1 cellular context compared by ENCODE assay signal in the genomic region with DNA sequence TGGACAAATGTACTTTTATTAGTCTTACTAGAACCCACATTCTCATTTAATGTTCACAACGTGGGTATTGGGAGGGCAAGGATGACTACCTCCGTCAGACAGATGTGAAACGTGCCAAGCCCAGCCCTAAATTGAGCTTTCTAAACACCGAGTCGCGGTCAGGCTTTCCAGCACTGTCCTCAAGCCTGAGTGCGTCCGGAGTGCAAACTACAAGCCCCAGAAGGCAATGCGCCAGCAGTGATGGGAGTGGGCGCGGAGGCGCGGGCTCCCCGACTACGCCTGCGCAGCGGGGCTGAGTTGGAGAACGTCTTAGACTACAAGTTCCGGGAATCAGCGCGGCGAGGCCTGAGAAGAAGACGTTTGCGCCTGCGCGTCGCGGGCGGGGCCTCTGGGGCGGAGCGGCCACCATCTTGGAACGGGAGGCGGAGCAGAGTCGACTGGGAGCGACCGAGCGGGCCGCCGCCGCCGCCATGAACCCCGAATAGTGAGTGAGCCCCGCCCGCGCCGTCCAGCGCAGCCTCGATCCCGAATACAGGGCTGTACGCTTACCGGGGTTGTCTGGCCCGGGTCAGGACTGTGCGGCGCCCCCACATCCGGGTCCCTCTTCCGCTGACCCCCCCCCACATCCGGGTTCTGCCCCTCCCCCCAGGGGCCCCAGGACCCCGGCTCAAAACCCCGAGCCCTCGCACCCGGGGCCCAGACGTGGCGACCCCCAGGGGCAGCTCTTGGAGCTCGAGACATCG.
A peak's percentile ranks its signal among the peaks of the same experiment; 100 is the strongest.
TF ChIP-seq lines count a peak whose summit lies in the region.

A gene (plus strand): TSS at position 430 of the 743 bp plus-strand sequence. CDS start 41 bp downstream, at position 471.

TF ChIP-seq in GM23338, 12 proteins besides CTCF, POLR2A, EP300 and RAD21 (continued from another document):
- TF ChIP-seq, protein P1, sequence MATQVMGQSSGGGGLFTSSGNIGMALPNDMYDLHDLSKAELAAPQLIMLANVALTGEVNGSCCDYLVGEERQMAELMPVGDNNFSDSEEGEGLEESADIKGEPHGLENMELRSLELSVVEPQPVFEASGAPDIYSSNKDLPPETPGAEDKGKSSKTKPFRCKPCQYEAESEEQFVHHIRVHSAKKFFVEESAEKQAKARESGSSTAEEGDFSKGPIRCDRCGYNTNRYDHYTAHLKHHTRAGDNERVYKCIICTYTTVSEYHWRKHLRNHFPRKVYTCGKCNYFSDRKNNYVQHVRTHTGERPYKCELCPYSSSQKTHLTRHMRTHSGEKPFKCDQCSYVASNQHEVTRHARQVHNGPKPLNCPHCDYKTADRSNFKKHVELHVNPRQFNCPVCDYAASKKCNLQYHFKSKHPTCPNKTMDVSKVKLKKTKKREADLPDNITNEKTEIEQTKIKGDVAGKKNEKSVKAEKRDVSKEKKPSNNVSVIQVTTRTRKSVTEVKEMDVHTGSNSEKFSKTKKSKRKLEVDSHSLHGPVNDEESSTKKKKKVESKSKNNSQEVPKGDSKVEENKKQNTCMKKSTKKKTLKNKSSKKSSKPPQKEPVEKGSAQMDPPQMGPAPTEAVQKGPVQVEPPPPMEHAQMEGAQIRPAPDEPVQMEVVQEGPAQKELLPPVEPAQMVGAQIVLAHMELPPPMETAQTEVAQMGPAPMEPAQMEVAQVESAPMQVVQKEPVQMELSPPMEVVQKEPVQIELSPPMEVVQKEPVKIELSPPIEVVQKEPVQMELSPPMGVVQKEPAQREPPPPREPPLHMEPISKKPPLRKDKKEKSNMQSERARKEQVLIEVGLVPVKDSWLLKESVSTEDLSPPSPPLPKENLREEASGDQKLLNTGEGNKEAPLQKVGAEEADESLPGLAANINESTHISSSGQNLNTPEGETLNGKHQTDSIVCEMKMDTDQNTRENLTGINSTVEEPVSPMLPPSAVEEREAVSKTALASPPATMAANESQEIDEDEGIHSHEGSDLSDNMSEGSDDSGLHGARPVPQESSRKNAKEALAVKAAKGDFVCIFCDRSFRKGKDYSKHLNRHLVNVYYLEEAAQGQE (IDR thresholded peaks at IDR 0.05; ENCODE audit: unreplicated experiment), result no peak
- TF ChIP-seq, protein P2, sequence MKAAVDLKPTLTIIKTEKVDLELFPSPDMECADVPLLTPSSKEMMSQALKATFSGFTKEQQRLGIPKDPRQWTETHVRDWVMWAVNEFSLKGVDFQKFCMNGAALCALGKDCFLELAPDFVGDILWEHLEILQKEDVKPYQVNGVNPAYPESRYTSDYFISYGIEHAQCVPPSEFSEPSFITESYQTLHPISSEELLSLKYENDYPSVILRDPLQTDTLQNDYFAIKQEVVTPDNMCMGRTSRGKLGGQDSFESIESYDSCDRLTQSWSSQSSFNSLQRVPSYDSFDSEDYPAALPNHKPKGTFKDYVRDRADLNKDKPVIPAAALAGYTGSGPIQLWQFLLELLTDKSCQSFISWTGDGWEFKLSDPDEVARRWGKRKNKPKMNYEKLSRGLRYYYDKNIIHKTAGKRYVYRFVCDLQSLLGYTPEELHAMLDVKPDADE (IDR thresholded peaks at IDR 0.05), result peak; percentile 91
- TF ChIP-seq POLR2AphosphoS5 (IDR thresholded peaks at IDR 0.05; ENCODE audit: low read depth), result peak; percentile 66
- TF ChIP-seq CREB1 (CRISPR knock-in tag; IDR thresholded peaks at IDR 0.05; ENCODE audit: low read depth), result no peak
- TF ChIP-seq, protein P3, sequence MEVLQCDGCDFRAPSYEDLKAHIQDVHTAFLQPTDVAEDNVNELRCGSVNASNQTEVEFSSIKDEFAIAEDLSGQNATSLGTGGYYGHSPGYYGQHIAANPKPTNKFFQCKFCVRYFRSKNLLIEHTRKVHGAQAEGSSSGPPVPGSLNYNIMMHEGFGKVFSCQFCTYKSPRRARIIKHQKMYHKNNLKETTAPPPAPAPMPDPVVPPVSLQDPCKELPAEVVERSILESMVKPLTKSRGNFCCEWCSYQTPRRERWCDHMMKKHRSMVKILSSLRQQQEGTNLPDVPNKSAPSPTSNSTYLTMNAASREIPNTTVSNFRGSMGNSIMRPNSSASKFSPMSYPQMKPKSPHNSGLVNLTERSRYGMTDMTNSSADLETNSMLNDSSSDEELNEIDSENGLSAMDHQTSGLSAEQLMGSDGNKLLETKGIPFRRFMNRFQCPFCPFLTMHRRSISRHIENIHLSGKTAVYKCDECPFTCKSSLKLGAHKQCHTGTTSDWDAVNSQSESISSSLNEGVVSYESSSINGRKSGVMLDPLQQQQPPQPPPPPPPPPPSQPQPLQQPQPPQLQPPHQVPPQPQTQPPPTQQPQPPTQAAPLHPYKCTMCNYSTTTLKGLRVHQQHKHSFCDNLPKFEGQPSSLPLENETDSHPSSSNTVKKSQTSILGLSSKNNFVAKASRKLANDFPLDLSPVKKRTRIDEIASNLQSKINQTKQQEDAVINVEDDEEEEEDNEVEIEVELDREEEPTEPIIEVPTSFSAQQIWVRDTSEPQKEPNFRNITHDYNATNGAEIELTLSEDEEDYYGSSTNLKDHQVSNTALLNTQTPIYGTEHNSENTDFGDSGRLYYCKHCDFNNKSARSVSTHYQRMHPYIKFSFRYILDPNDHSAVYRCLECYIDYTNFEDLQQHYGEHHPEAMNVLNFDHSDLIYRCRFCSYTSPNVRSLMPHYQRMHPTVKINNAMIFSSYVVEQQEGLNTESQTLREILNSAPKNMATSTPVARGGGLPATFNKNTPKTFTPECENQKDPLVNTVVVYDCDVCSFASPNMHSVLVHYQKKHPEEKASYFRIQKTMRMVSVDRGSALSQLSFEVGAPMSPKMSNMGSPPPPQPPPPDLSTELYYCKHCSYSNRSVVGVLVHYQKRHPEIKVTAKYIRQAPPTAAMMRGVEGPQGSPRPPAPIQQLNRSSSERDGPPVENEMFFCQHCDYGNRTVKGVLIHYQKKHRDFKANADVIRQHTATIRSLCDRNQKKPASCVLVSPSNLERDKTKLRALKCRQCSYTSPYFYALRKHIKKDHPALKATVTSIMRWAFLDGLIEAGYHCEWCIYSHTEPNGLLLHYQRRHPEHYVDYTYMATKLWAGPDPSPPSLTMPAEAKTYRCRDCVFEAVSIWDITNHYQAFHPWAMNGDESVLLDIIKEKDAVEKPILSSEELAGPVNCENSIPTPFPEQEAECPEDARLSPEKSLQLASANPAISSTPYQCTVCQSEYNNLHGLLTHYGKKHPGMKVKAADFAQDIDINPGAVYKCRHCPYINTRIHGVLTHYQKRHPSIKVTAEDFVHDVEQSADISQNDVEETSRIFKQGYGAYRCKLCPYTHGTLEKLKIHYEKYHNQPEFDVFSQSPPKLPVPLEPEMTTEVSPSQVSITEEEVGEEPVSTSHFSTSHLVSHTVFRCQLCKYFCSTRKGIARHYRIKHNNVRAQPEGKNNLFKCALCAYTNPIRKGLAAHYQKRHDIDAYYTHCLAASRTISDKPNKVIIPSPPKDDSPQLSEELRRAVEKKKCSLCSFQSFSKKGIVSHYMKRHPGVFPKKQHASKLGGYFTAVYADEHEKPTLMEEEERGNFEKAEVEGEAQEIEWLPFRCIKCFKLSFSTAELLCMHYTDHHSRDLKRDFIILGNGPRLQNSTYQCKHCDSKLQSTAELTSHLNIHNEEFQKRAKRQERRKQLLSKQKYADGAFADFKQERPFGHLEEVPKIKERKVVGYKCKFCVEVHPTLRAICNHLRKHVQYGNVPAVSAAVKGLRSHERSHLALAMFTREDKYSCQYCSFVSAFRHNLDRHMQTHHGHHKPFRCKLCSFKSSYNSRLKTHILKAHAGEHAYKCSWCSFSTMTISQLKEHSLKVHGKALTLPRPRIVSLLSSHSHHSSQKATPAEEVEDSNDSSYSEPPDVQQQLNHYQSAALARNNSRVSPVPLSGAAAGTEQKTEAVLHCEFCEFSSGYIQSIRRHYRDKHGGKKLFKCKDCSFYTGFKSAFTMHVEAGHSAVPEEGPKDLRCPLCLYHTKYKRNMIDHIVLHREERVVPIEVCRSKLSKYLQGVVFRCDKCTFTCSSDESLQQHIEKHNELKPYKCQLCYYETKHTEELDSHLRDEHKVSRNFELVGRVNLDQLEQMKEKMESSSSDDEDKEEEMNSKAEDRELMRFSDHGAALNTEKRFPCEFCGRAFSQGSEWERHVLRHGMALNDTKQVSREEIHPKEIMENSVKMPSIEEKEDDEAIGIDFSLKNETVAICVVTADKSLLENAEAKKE (CRISPR knock-in tag; IDR thresholded peaks at IDR 0.05), result no peak
- no peak for TF ChIP-seq EZH2phosphoT487 (IDR thresholded peaks at IDR 0.05; ENCODE audit: unreplicated experiment)
- no peak for TF ChIP-seq STAT1 (IDR thresholded peaks at IDR 0.05; ENCODE audit: unreplicated experiment)
- TF ChIP-seq ZNF331 (CRISPR knock-in tag; IDR thresholded peaks at IDR 0.05; ENCODE audit: low read depth), result no peak
- TF ChIP-seq JUNB (IDR thresholded peaks at IDR 0.05; ENCODE audit: unreplicated experiment), result no peak
